ENCODE assay signal across 9 cellular contexts in genomic region chr12:119693006-119693405, GRCh38. TPM values are rescaled to one million over a fixed set of nuclear protein-coding genes. Genes with fewer than 3 reads are reported as not detected.
DNase-seq lines count a peak whose midpoint lies in the region; ATAC-seq and TF ChIP-seq lines count a peak whose summit lies in the region.
"Had no signal": no experiment of that assay in that cellular context is flagged by ENCODE, and none has a peak within 500 bp of the region (broad histone marks: within the 10 kb centered on the region; RNA-seq: fewer than 3 reads in every experiment).

No MANE protein-coding gene starts in this region.

- no peaks in the 10 kb centered on the region for H3K27me3 ChIP-seq in Peyer's patch

- H3K4me3 ChIP-seq in Peyer's patch (no peak overlapping the region), fibroblast of villous mesenchyme (ENCODE audit: low read depth, low read length) (no peak overlapping the region)

- H3K4me1 ChIP-seq in Peyer's patch, result peaks cover 0 to 43% (median 11%) of the 10 kb centered on the region in 4 donors

- H3K27ac ChIP-seq in Peyer's patch, result peak overlapping the region in 3 of 4 donors; percentile 38 to 78 (median 75)

- TF ChIP-seq POLR2A in Peyer's patch (IDR thresholded peaks at IDR 0.05), result peak in 1 of 2 donors; percentile 35

- no peaks in the 10 kb centered on the region for H3K9me3 ChIP-seq in Peyer's patch

- TF ChIP-seq CTCF in Peyer's patch (IDR thresholded peaks at IDR 0.05) (no peak), fibroblast of villous mesenchyme (IDR thresholded peaks at IDR 0.05; ENCODE audit: insufficient read depth, low read depth, low read length) (no peak)

- no peaks in the 10 kb centered on the region for H3K36me3 ChIP-seq in Peyer's patch

- intact Hi-C loops in sciatic nerve (cut with DNase I), result no loop called here

- DNase-seq in GM03348 (ENCODE audit: low spot score) (peak; percentile 86), Peyer's patch (peak in 1 of 3 donors; percentile 83), fibroblast of villous mesenchyme (ENCODE audit: low read depth) (peak; percentile 100), sciatic nerve (ENCODE audit: low spot score) (no peak), NCI-H146 (lab: John Stamatoyannopoulos, UW) (no peak), NCI-H1417 (lab: John Stamatoyannopoulos, UW) (no peak)
- DNase-seq: activated naive CD4-positive, alpha-beta T cell treated with anti-CD3 and anti-CD28 coated beads for 36 hours had no signal

- peak; percentile 86 for ATAC-seq in sciatic nerve
- no peak for ATAC-seq in HG03139 (IDR thresholded peaks at IDR 0.05; ENCODE audit: unreplicated experiment)
- no peak for ATAC-seq in GM18873 (IDR thresholded peaks at IDR 0.05; ENCODE audit: low FRiP score, unreplicated experiment)

RNA-seq across cellular contexts. Expression of gene PRKAB1, which starts 25.1 kb away (rescaled TPM):
- total RNA-seq in Peyer's patch (100 to 1,000 TPM in 1 of 4 donors, 10 to 100 TPM in 3; 50.3 to 119 (median 76.2) TPM), fibroblast of villous mesenchyme (13.2 and 16.0 TPM in 2 replicates), sciatic nerve (31.7 TPM)

Comparison
In these comparisons a context has a peak if more than half of its experiments do, and no peak if none do; other contexts are left out.
1. DNase-seq: peak in GM03348 (single experiment) and fibroblast of villous mesenchyme (single experiment); none in sciatic nerve (single experiment), NCI-H146 (single experiment) and NCI-H1417 (0 of 3).